Comparison of ENCODE assay signal across 8 cellular contexts in genomic region chr3:9951962-9952805, GRCh38. TPM values are rescaled to one million over a fixed set of nuclear protein-coding genes. Genes with fewer than 3 reads are reported as not detected.
DNase-seq lines count a peak whose midpoint lies in the region; ATAC-seq, FAIRE-seq and TF ChIP-seq lines count a peak whose summit lies in the region.

PRRT3 (minus strand) TSS chr3:9952408; CDS start chr3:9950115, 2,293 bp downstream.

- peak within 1 kb of the TSS; percentile 63 for H2AFZ ChIP-seq in OCI-LY7 (ENCODE audit: low read length)

- H3K27me3 ChIP-seq in prostate gland (replicated peaks; ENCODE audit: insufficient read depth): no peaks in the 10 kb centered on the region

- H3K27ac ChIP-seq in OCI-LY7 (ENCODE audit: low read depth, low read length, poor library complexity, severe bottlenecking) (no peak within 1 kb of the TSS), prostate gland (peak within 1 kb of the TSS in 1 of 2 donors; percentile 21)

- intact Hi-C loops in OCI-LY7 (cut with micrococcal nuclease; ENCODE audit: unreplicated experiment): loop anchor here (1.0 kb wide), 1 partner anchor 19 kb away; the partner anchor contains the start of gene CRELD1
- intact Hi-C loops in prostate gland (cut with DNase I): no loop called here

- H3K4me3 ChIP-seq in OCI-LY7 (ENCODE audit: low read depth, low read length, poor library complexity, severe bottlenecking): peak within 1 kb of the TSS; percentile 81
- H3K4me3 ChIP-seq in prostate gland: peak within 1 kb of the TSS; percentile 53 to 64

- 3% methylated on average over 51 of the region's 52 CpGs for WGBS in prostate gland

- TF ChIP-seq POLR2A in prostate gland (IDR thresholded peaks at IDR 0.05): no peak

- H4K20me1 ChIP-seq in OCI-LY7 (ENCODE audit: insufficient read depth, low read length): no peaks in the 10 kb centered on the region

- no peaks in the 10 kb centered on the region for H3K36me3 ChIP-seq in OCI-LY7 (ENCODE audit: insufficient read depth, low read length)
- no peaks in the 10 kb centered on the region for H3K36me3 ChIP-seq in prostate gland

- FAIRE-seq in D721Med (lab: Jason Lieb, UNC): no peak

- no TSS peak for BruUV-seq in OCI-LY7 (replicated peaks; lab: Mats Ljungman, UMichigan)

- in situ Hi-C loops in ACHN (cut with HindIII; ENCODE audit: low pct_ligation_motif_present, low pct_unique_long_range_greater_than_20kb, low sequenced_read_pairs): no loop called here

- peak; percentile 47 for ATAC-seq in GM18508 (IDR thresholded peaks at IDR 0.05; ENCODE audit: insufficient read depth, unreplicated experiment)
- ATAC-seq in HG02981 (IDR thresholded peaks at IDR 0.05; ENCODE audit: unreplicated experiment): peak; percentile 67

- H3K4me1 ChIP-seq in OCI-LY7 (ENCODE audit: insufficient read depth, low read length, poor library complexity, severe bottlenecking): peaks cover 12% of the 10 kb centered on the region
- no peaks in the 10 kb centered on the region for H3K4me1 ChIP-seq in prostate gland (replicated peaks)

- H3K9me2 ChIP-seq in OCI-LY7 (ENCODE audit: insufficient read depth, low read length): no peaks in the 10 kb centered on the region

- H3K79me2 ChIP-seq in OCI-LY7 (ENCODE audit: insufficient read depth, low read depth, low read length): no peaks in the 10 kb centered on the region

- CTCF ChIA-PET in OCI-LY7 (lab: Charles Lee; ENCODE audit: unreplicated experiment): interaction anchor here (0.6 to 0.9 kb wide), 2 partner anchors 20 to 22 kb away, joined by 3 to 4 read pairs; no protein-coding TSS in a partner anchor

- no peak for TF ChIP-seq CTCF in OCI-LY7 (conservative IDR thresholded peaks at IDR 0.05; ENCODE audit: low read length)
- peak in 1 of 4 experiments; percentile 3 for TF ChIP-seq CTCF in prostate gland (IDR thresholded peaks at IDR 0.05)
- no peak for TF ChIP-seq CTCF in D721Med (IDR thresholded peaks at IDR 0.05; ENCODE audit: insufficient read depth, missing control alignments)

- no peaks in the 10 kb centered on the region for H3K9me3 ChIP-seq in OCI-LY7 (ENCODE audit: low read length)
- H3K9me3 ChIP-seq in prostate gland: no peaks in the 10 kb centered on the region

- DNase-seq in ACHN: peak; percentile 35
- DNase-seq in OCI-LY7 (ENCODE audit: low spot score): peak; percentile 75
- peak; percentile 39 for DNase-seq in activated gamma-delta T cell treated with Interleukin-2 at 50 U/mL for 16 hours
- DNase-seq in germinal center (ENCODE audit: low spot score): peak; percentile 73
- no peak for DNase-seq in prostate gland (ENCODE audit: low spot score)
- no peak for DNase-seq in D721Med (ENCODE audit: insufficient read length, low spot score)

- POLR2A ChIA-PET in OCI-LY7 (lab: Charles Lee): interaction anchor here (1.0 to 1.4 kb wide), 3 partner anchors 17 to 310 kb away, joined by 3 to 5 read pairs (median 4); partner anchors contain the start of gene CRELD1

- H3K4me2 ChIP-seq in OCI-LY7 (ENCODE audit: low read length): peak within 1 kb of the TSS; percentile 84

RNA-seq across cellular contexts. Expression of gene PRRT3, which starts in this region (rescaled TPM):
- total RNA-seq in OCI-LY7 (2014; rRNA removed; shearing (Covaris generic)): 1.4 and 2.1 TPM in 2 replicates
- total RNA-seq in OCI-LY7 (2022): 4.1 and 4.3 TPM in 2 replicates
- total RNA-seq in prostate gland: 10 to 100 TPM in 1 of 2 donors, 1 to 10 TPM in 1; 8.9 to 10.1 TPM

Comparison
In these comparisons a context has a peak if more than half of its experiments do, and no peak if none do; other contexts are left out.
1. DNase-seq: peak in ACHN (single experiment), OCI-LY7 (single experiment), activated gamma-delta T cell treated with Interleukin-2 at 50 U/mL for 16 hours (single experiment) and germinal center (single experiment); none in prostate gland (single experiment) and D721Med (single experiment).